23 cellular contexts compared by ENCODE assay signal in the genomic region with DNA sequence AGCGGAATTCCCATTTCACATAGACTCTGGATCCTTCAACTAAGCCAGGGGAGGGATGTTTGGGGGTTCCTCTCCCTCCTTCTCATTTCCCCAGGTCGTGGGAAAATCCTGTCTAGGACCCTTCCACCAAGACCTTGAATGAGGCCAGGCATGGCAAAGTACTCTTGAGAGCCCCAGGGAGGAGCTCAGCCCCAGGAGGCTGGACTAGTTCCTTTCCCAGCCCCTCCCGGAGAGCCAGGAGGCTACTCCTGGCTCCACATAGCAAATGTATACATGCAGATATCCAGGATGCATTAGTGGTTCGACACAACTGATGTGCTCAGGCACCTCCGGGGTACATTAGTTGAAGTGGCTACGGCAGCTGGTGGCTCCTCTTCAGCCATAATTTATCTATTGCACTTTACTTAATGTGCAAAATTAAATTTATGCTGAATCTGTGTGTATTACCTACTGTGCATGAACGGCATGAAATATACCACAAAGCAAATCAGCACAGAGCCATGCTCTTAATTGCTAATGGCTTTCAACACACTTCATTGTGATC.
DNase-seq lines count a peak whose midpoint lies in the region; ATAC-seq and TF ChIP-seq lines count a peak whose summit lies in the region.
"Had no signal": no experiment of that assay in that cellular context is flagged by ENCODE, and none has a peak within 500 bp of the region (broad histone marks: within the 10 kb centered on the region; RNA-seq: fewer than 3 reads in every experiment).

No MANE protein-coding gene starts in this region.

- no peak overlapping the region for H3K4me3 Mint-ChIP-seq in stimulated activated naive CD8-positive, alpha-beta T cell treated with anti-CD3 and anti-CD28 coated beads, Interleukin-15, amount 100 ng/mL, for 72 hours
- H3K4me3 Mint-ChIP-seq: CD4-positive, alpha-beta T cell; T-helper 1 cell treated with Interleukin-12 subunit alpha and Interleukin-12 subunit beta and Interleukin-4 antibody, amounts not matched to agents 30 μg/mL and 1 μg/mL, for 36 hours had no signal

- H3K4me2 ChIP-seq in SK-N-SH (no peak overlapping the region), trophoblast cell (ENCODE audit: low read length) (no peak overlapping the region)
- H3K4me2 ChIP-seq: BLaER1 had no signal

- H3K9me3 ChIP-seq in SK-N-SH (no peaks in the 10 kb centered on the region), trophoblast cell (ENCODE audit: insufficient read depth, low read depth, low read length) (no peaks in the 10 kb centered on the region)
- H3K9me3 ChIP-seq: BLaER1, Caco-2, Peyer's patch had no signal

- no peaks in the 10 kb centered on the region for H3K4me1 Mint-ChIP-seq in stimulated activated naive CD8-positive, alpha-beta T cell treated with anti-CD3 and anti-CD28 coated beads, Interleukin-15, amount 100 ng/mL, for 72 hours

- H3K4me3 ChIP-seq in SK-N-SH (ENCODE audit: low read depth in 2 of 2, low read length in 1 of 2) (no peak overlapping the region), trophoblast cell (ENCODE audit: low read depth, low read length) (no peak overlapping the region)
- H3K4me3 ChIP-seq: BLaER1, GM23248, Peyer's patch had no signal

- no peaks in the 10 kb centered on the region for H4K20me1 ChIP-seq in SK-N-SH (ENCODE audit: insufficient read depth)
- H4K20me1 ChIP-seq: BLaER1 had no signal

- peaks cover 3 to 9% of the 10 kb centered on the region in 2 donors for H3K9me3 Mint-ChIP-seq in stimulated activated naive CD8-positive, alpha-beta T cell treated with anti-CD3 and anti-CD28 coated beads, Interleukin-15, amount 100 ng/mL, for 72 hours
- H3K9me3 Mint-ChIP-seq: CD4-positive, alpha-beta T cell; T-helper 1 cell treated with Interleukin-12 subunit alpha and Interleukin-12 subunit beta and Interleukin-4 antibody, amounts not matched to agents 30 μg/mL and 1 μg/mL, for 36 hours had no signal

- H4K8ac ChIP-seq in trophoblast cell (ENCODE audit: low read depth, low read length) = no peak overlapping the region

- H3K79me1 ChIP-seq in trophoblast cell (ENCODE audit: low read length) = peaks cover 3% of the 10 kb centered on the region

- H3K27ac Mint-ChIP-seq in stimulated activated naive CD8-positive, alpha-beta T cell treated with anti-CD3 and anti-CD28 coated beads, Interleukin-15, amount 100 ng/mL, for 72 hours = no peak overlapping the region
- H3K27ac Mint-ChIP-seq: CD4-positive, alpha-beta T cell; T-helper 1 cell treated with Interleukin-12 subunit alpha and Interleukin-12 subunit beta and Interleukin-4 antibody, amounts not matched to agents 30 μg/mL and 1 μg/mL, for 36 hours had no signal

- H3K36me3 ChIP-seq in SK-N-SH (replicated peaks in 1 of 2; ENCODE audit: control insufficient read depth in 1 of 2, insufficient read depth in 2 of 2, low read length in 1 of 2) (no peaks in the 10 kb centered on the region), trophoblast cell (ENCODE audit: control insufficient read depth in 1 of 2, insufficient read depth in 2 of 2, low read length in 2 of 2) (no peaks in the 10 kb centered on the region)
- H3K36me3 ChIP-seq: BLaER1, Peyer's patch had no signal

- no peak for ATAC-seq in SK-N-SH treated with all-trans-retinoic acid at 6 μM for 48 hours
- ATAC-seq in stimulated activated naive CD8-positive, alpha-beta T cell treated with anti-CD3 and anti-CD28 coated beads, Interleukin-15, amount 100 ng/mL, for 72 hours = no peak

- no peak overlapping the region for H4K91ac ChIP-seq in trophoblast cell (ENCODE audit: low read depth, low read length)

- TF ChIP-seq CTCF in SK-N-SH (IDR thresholded peaks at IDR 0.05) = no peak

- no peak overlapping the region for H3K23ac ChIP-seq in trophoblast cell (ENCODE audit: low read length)

- 0 out of 4 replicates have a peak, but pooled peaks of 1 of the 2 experiments have one; percentile 36 for TF ChIP-seq EP300 in SK-N-SH (IDR thresholded peaks at IDR 0.05; ENCODE audit: borderline replicate concordance in 1 of 2, low read depth in 1 of 2, low read length in 1 of 2)

- no peaks in the 10 kb centered on the region for H3K27me3 Mint-ChIP-seq in stimulated activated naive CD8-positive, alpha-beta T cell treated with anti-CD3 and anti-CD28 coated beads, Interleukin-15, amount 100 ng/mL, for 72 hours
- H3K27me3 Mint-ChIP-seq: CD4-positive, alpha-beta T cell had no signal

- CTCF ChIA-PET in SK-N-SH (lab: Yijun Ruan, JAX) = no interaction called here

- no peak overlapping the region for H2BK5ac ChIP-seq in trophoblast cell (ENCODE audit: low read depth, low read length, poor library complexity)

- no peak overlapping the region for H2BK12ac ChIP-seq in trophoblast cell (ENCODE audit: low read length)

- H3K9me2 ChIP-seq in SK-N-SH = no peaks in the 10 kb centered on the region

- no peak overlapping the region for H3K9ac ChIP-seq in SK-N-SH
- H3K9ac ChIP-seq in trophoblast cell (ENCODE audit: low read length) = no peak overlapping the region
- H3K9ac ChIP-seq: BLaER1, GM23248 had no signal

- H3K27ac ChIP-seq in SK-N-SH (ENCODE audit: low read depth in 2 of 2, low read length in 1 of 2) = peak overlapping the region in 1 of 2 experiments; percentile 67; a peak in 2 of 4 replicates
- no peak overlapping the region for H3K27ac ChIP-seq in trophoblast cell (ENCODE audit: low read depth, low read length)
- H3K27ac ChIP-seq: 22Rv1, BLaER1, GM23248, Peyer's patch had no signal

- TF ChIP-seq RAD21 in SK-N-SH (IDR thresholded peaks at IDR 0.05; ENCODE audit: low read length) = peak; percentile 1; the same call in 1 of the 2 replicates

- no peak overlapping the region for H3K18ac ChIP-seq in trophoblast cell (ENCODE audit: low read length)

- no peak overlapping the region for H3K4ac ChIP-seq in trophoblast cell (ENCODE audit: low read depth, low read length)

- H2AK5ac ChIP-seq in trophoblast cell (ENCODE audit: low read length) = no peak overlapping the region

- POLR2A ChIA-PET in SK-N-SH (lab: Yijun Ruan, JAX) = no interaction called here

- H2AFZ ChIP-seq in SK-N-SH (ENCODE audit: low read depth) (no peak overlapping the region), trophoblast cell (ENCODE audit: insufficient read depth, low read length, poor library complexity) (no peak overlapping the region)
- H2AFZ ChIP-seq: GM23248 had no signal

- H3K27me3 ChIP-seq in SK-N-SH (ENCODE audit: insufficient read depth) = no peaks in the 10 kb centered on the region
- no peaks in the 10 kb centered on the region for H3K27me3 ChIP-seq in trophoblast cell (ENCODE audit: insufficient read depth, low read length)
- H3K27me3 ChIP-seq: BLaER1, Peyer's patch had no signal

- no peaks in the 10 kb centered on the region for H3F3A ChIP-seq in SK-N-SH (replicated peaks; ENCODE audit: insufficient read depth)

- H3K4me1 ChIP-seq in SK-N-SH (ENCODE audit: control insufficient read depth in 1 of 2, insufficient read depth in 2 of 2, low read depth in 1 of 2, low read length in 1 of 2) (peaks cover 0 to 8% of the 10 kb centered on the region in 2 experiments; a peak in 2 of 4 replicates), trophoblast cell (ENCODE audit: control insufficient read depth in 1 of 2, insufficient read depth in 2 of 2, low read length in 2 of 2) (peaks cover 2 to 8% of the 10 kb centered on the region in 2 experiments)
- H3K4me1 ChIP-seq: BLaER1, Peyer's patch had no signal

- peak overlapping the region; percentile 17 for H3K14ac ChIP-seq in trophoblast cell (ENCODE audit: low read length)

- DNase-seq in NCI-H1417 (lab: John Stamatoyannopoulos, UW) = peak; percentile 29 to 95 (median 73)
- DNase-seq in NCI-H1417 treated with DMSO at 0.1 percent for 48 hours (lab: John Stamatoyannopoulos, UW) = no peak
- peak; percentile 24 for DNase-seq in SK-N-SH
- peak; percentile 25 to 78 for DNase-seq in NCI-H524 (lab: John Stamatoyannopoulos, UW)
- DNase-seq in trophoblast cell = no peak
- no peak for DNase-seq in stimulated activated naive CD8-positive, alpha-beta T cell treated with anti-CD3 and anti-CD28 coated beads, Interleukin-15, amount 100 ng/mL, for 72 hours
- no peak for DNase-seq in HK-2 (ENCODE audit: unreplicated experiment)
- DNase-seq: ACHN; Caco-2; CD4-positive, alpha-beta T cell; DMS 273 treated with DMSO at 0.1 percent for 48 hours; GM23248; HCEC 1CT; KG1; NCI-H1092; NCI-H2081 treated with DMSO at 0.1 percent for 48 hours; NCI-H2227 treated with DMSO at 0.1 percent for 48 hours; NCI-H69; Peyer's patch had no signal

- no peak overlapping the region for H2BK120ac ChIP-seq in trophoblast cell (ENCODE audit: insufficient read depth, low read length, poor library complexity)

- H3K79me2 ChIP-seq in SK-N-SH (ENCODE audit: insufficient read depth) (no peaks in the 10 kb centered on the region), trophoblast cell (ENCODE audit: control insufficient read depth, insufficient read depth, low read length, poor library complexity) (no peaks in the 10 kb centered on the region)

- no peak overlapping the region for H4K12ac ChIP-seq in trophoblast cell (ENCODE audit: low read depth, low read length)

- 6% methylated on average over 5 of the region's 7 CpGs for WGBS in SK-N-SH (ENCODE audit: low lambda C conversion rate)
- no CpG with 5 or more reads among the region's 7 CpGs for WGBS in trophoblast cell (ENCODE audit: extremely low coverage, insufficient coverage, insufficient read length)

TF ChIP-seq in SK-N-SH, 30 proteins besides CTCF, POLR2A, EP300 and RAD21 (continues in another document):
- no peak for TF ChIP-seq JUND (IDR thresholded peaks at IDR 0.05)
- TF ChIP-seq TCF12 (IDR thresholded peaks at IDR 0.05) = no peak
- TF ChIP-seq EZH2phosphoT487 (IDR thresholded peaks at IDR 0.05; ENCODE audit: borderline replicate concordance, low read depth) = no peak
- no peak for TF ChIP-seq MXI1 (IDR thresholded peaks at IDR 0.05; ENCODE audit: low read depth, low read length)
- TF ChIP-seq RCOR1 (IDR thresholded peaks at IDR 0.05; ENCODE audit: low read length) = no peak
- TF ChIP-seq YY1 (IDR thresholded peaks at IDR 0.05; ENCODE audit: low read depth) = no peak

TF ChIP-seq in SK-N-SH treated with all-trans-retinoic acid at 6 μM for 48 hours, 23 proteins besides CTCF, POLR2A, EP300 and RAD21 (continues in another document):
- no peak for TF ChIP-seq BACH2 (CRISPR knock-in tag; IDR thresholded peaks at IDR 0.05; ENCODE audit: borderline replicate concordance)

Comparison
In these comparisons a context has a peak if more than half of its experiments do, and no peak if none do; other contexts are left out.
1. DNase-seq: peak in NCI-H1417 (3 of 3), SK-N-SH (single experiment) and NCI-H524 (2 of 2); none in NCI-H1417 treated with DMSO at 0.1 percent for 48 hours (single experiment), trophoblast cell (0 of 2), stimulated activated naive CD8-positive, alpha-beta T cell treated with anti-CD3 and anti-CD28 coated beads, Interleukin-15, amount 100 ng/mL, for 72 hours (0 of 2) and HK-2 (single experiment).